Comparison of ENCODE assay signal across 9 cellular contexts in the genomic region with DNA sequence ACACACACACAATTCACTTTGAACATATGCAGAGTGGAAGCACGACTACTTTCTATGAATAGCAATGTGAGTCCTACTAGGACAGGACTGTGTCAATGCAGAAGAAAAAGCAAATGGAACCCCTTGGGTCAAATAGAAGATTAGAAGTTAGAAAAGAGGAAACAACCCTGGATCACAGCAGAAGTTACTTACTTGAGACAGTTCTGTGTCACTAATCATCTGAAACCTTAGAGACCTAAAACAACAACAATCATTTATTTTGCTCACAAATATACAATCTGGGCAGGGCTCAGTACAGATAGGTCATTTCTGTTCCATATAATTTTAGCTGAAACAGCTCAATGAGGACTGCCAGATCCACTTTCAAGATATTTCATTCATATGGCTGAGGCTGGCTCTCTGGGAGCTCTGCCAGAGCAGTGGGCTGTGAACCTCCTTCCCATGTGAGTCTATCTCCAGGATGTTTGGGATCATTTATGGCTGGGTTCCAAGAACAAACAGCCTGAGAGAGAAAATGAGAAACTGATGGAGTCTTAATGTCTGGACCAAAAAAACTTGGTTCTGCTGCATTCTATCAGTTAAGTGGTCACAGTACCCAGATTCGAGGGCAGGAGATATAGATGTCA. TPM values are rescaled to one million over a fixed set of nuclear protein-coding genes. Genes with fewer than 3 reads are reported as not detected.
A peak's percentile ranks its signal among the peaks of the same experiment; 100 is the strongest.
DNase-seq lines count a peak whose midpoint lies in the region; ATAC-seq, FAIRE-seq and TF ChIP-seq lines count a peak whose summit lies in the region.
"Had no signal": no experiment of that assay in that cellular context is flagged by ENCODE, and none has a peak within 500 bp of the region (broad histone marks: within the 10 kb centered on the region; RNA-seq: fewer than 3 reads in every experiment).

No MANE protein-coding gene starts in this region.

- CTCF ChIA-PET in K562 (lab: Yijun Ruan, JAX; ENCODE audit: low intra/inter-chr PET ratio) = interaction anchor here (0.5 kb wide), 1 partner anchor 257 kb away, joined by 3 read pairs; no protein-coding TSS in a partner anchor
- CTCF ChIA-PET in RWPE1 (lab: Yijun Ruan, JAX) = interaction anchor here (0.7 kb wide), 1 partner anchor 123 kb away, joined by 4 read pairs; no protein-coding TSS in a partner anchor

- ATAC-seq in K562 = no peak
- no peak for ATAC-seq in GM19463 (IDR thresholded peaks at IDR 0.05; ENCODE audit: unreplicated experiment)
- no peak for ATAC-seq in GM19328 (IDR thresholded peaks at IDR 0.05; ENCODE audit: unreplicated experiment)

- H3K36me3 ChIP-seq in K562 (ENCODE audit: control insufficient read depth, insufficient read depth, low read length) = no peaks in the 10 kb centered on the region

- no peaks in the 10 kb centered on the region for H3K9me1 ChIP-seq in K562 (ENCODE audit: control insufficient read depth, insufficient read depth, low read length)

- TF ChIP-seq RAD21 in K562 (CRISPR knock-in tag; conservative IDR thresholded peaks at IDR 0.05 in 1 of 2, IDR thresholded peaks at IDR 0.05 in 1 of 2) = no peak

- TF ChIP-seq CTCF in GM12865 (IDR thresholded peaks at IDR 0.05; ENCODE audit: insufficient read depth, low read depth, low read length, missing control alignments) (no peak), K562 (IDR thresholded peaks at IDR 0.05 in 2 of 3, conservative IDR thresholded peaks at IDR 0.05 in 1 of 3; ENCODE audit: insufficient read depth in 2 of 3, low read depth in 1 of 3, low read length in 3 of 3) (no peak), lower leg skin (IDR thresholded peaks at IDR 0.05) (no peak), RWPE1 (conservative IDR thresholded peaks at IDR 0.05; ENCODE audit: low read depth) (no peak)

- H3K27ac ChIP-seq in K562 (ENCODE audit: extremely low read depth, low read depth, low read length) (no peak overlapping the region; the same call in 2 of the 3 replicates), RWPE1 (no peak overlapping the region)

- WGBS in K562 (ENCODE audit: insufficient coverage, low coverage, missing lambda C conversion rate) = 25% methylated on average over 2 of the region's 2 CpGs
- WGBS in lower leg skin, 2 donors = 30 to 48% methylated on average over 2 of the region's 2 CpGs

- H3K4me3 ChIP-seq in GM12865 (ENCODE audit: low read depth, low read length) (no peak overlapping the region), K562 (no peak overlapping the region), lower leg skin (ENCODE audit: low read depth, poor library complexity, severe bottlenecking) (no peak overlapping the region)

- no peak for TF ChIP-seq EP300 in K562 (IDR thresholded peaks at IDR 0.05; ENCODE audit: low read length)

- no peak overlapping the region for H3K4me2 ChIP-seq in K562 (ENCODE audit: insufficient read depth, low read length)

- DNase-seq in GM12865 (ENCODE audit: low read depth) (peak; percentile 27), NCI-H2029 (lab: John Stamatoyannopoulos, UW) (peak; percentile 70), K562 (ENCODE audit: extremely low read depth in 1 of 4, low spot score in 3 of 4) (peak in 1 of 4 experiments; percentile 33), middle frontal gyrus (ENCODE audit: extremely low spot score, low spot score) (peak; percentile 6), lower leg skin (ENCODE audit: low spot score in 2 of 2) (no peak), RWPE1 (ENCODE audit: low spot score) (no peak)
- DNase-seq: hypothalamus had no signal

- H3K4me1 ChIP-seq in K562 (replicated peaks in 1 of 2; ENCODE audit: control insufficient read depth in 2 of 2, insufficient read depth in 2 of 2, low read length in 2 of 2) = peaks cover 0 to 30% of the 10 kb centered on the region in 2 experiments; a peak in 4 of 5 replicates

- POLR2A ChIA-PET in K562 (lab: Yijun Ruan, JAX) = interaction anchor here (0.6 kb wide), 2 partner anchors 316 to 338 kb away, joined by 3 read pairs; no protein-coding TSS in a partner anchor
- POLR2A ChIA-PET in RWPE1 (lab: Yijun Ruan, JAX; ENCODE audit: low non-redundant PET) = no interaction called here

- intact Hi-C loops in K562 (cut with micrococcal nuclease) = loop anchor here (10.0 kb wide), 1 partner anchor 260 kb away; no protein-coding TSS in a partner anchor
- intact Hi-C loops in lower leg skin (cut with DNase I; ENCODE audit: low total_unique reads) = no loop called here

- H3K9me3 ChIP-seq in K562 (replicated peaks; ENCODE audit: control insufficient read depth, insufficient read depth, low read depth, low read length) = peaks cover 8% of the 10 kb centered on the region; the same call in 1 of the 2 replicates

- no peaks in the 10 kb centered on the region for H3K27me3 ChIP-seq in K562 (ENCODE audit: control insufficient read depth in 2 of 2, insufficient read depth in 2 of 2, low read length in 2 of 2)

- no peaks in the 10 kb centered on the region for H4K20me1 ChIP-seq in K562 (replicated peaks; ENCODE audit: control insufficient read depth, insufficient read depth, low read length)

- H3K79me2 ChIP-seq in K562 (ENCODE audit: control insufficient read depth, insufficient read depth, low read length) = no peaks in the 10 kb centered on the region

- H2AFZ ChIP-seq in K562 (ENCODE audit: low read depth, low read length) = peak overlapping the region; percentile 37; the same call in 1 of the 2 replicates

- no peak overlapping the region for H3K9ac ChIP-seq in K562 (ENCODE audit: insufficient read depth in 1 of 2, low read depth in 2 of 2, low read length in 2 of 2)

- in situ Hi-C loops in K562 (cut with MboI) = no loop called here

- TF ChIP-seq POLR2A in K562 (conservative IDR thresholded peaks at IDR 0.05) (no peak), lower leg skin (IDR thresholded peaks at IDR 0.05) (no peak)

- no TSS peak for BruUV-seq in K562 (replicated peaks; lab: Mats Ljungman, UMichigan)

- FAIRE-seq in K562 (lab: Jason Lieb, UNC) = peak; percentile 19

RNA-seq across cellular contexts. Expression of a gene that starts 42.5 kb away (rescaled TPM):
- not detected in 2 replicates for total RNA-seq in K562 (2011; cell fraction: chromatin; rRNA removed; ENCODE audit: low replicate concordance)
- not detected in 2 replicates for total RNA-seq in K562 (2011; cell fraction: nucleolus; rRNA removed)
- total RNA-seq in K562 (2011; cell fraction: nucleoplasm; rRNA removed) = not detected in 2 replicates
- total RNA-seq in K562 (2014; rRNA removed) (not detected in 2 replicates), K562 (2014; rRNA removed; fragmentation: Illumina TruSeq; extraction: Trizol) (not detected in 2 replicates), K562 (2015; rRNA removed; fragmentation: Illumina TruSeq; extraction: Trizol) (not detected in 2 replicates), K562 (2021) (not detected in 2 replicates), lower leg skin (under 1 TPM in 2 of 4 donors, not detected in 2; 0.32 to 0.72 TPM)
- polyA plus RNA-seq in K562 (2011; rRNA removed) (0.05 and 0.29 TPM in 2 replicates), K562 (2014; fragmentation: Illumina TruSeq; extraction: Trizol) (not detected in 2 replicates), K562 (2014; fragmentation: Nextera tagmentation; extraction: Ambion mirVana) (not detected), K562 (2014; rRNA removed) (not detected in 2 replicates)
- 0.66 TPM in 1 of 2 replicates, not detected in the other for polyA plus RNA-seq in K562 (2011; cell fraction: cytosol; rRNA removed)
- polyA plus RNA-seq in K562 (2011; cell fraction: nucleus; rRNA removed) = 0.49 TPM in 1 of 2 replicates, not detected in the other
- 0.13 and 0.58 TPM in 2 replicates for polyA plus RNA-seq in K562 (2012)
- polyA minus RNA-seq in K562 (2011; rRNA and poly(A)+ RNA removed) = not detected in 2 replicates
- polyA minus RNA-seq in K562 (2011; cell fraction: cytosol; rRNA and poly(A)+ RNA removed) = not detected in 2 replicates
- polyA minus RNA-seq in K562 (2011; cell fraction: nucleus; rRNA and poly(A)+ RNA removed) = 0.89 TPM in 1 of 2 replicates, not detected in the other

RNA-seq across cellular contexts. Expression of a gene that starts 44.3 kb away (rescaled TPM):
- total RNA-seq in K562 (2011; cell fraction: chromatin; rRNA removed; ENCODE audit: low replicate concordance) = not detected in 2 replicates
- total RNA-seq in K562 (2011; cell fraction: nucleolus; rRNA removed) = not detected in 2 replicates
- total RNA-seq in K562 (2011; cell fraction: nucleoplasm; rRNA removed) = not detected in 2 replicates
- total RNA-seq in K562 (2014; rRNA removed) = not detected in 2 replicates
- not detected in 2 replicates for total RNA-seq in K562 (2014; rRNA removed; fragmentation: Illumina TruSeq; extraction: Trizol)
- total RNA-seq in K562 (2015; rRNA removed; fragmentation: Illumina TruSeq; extraction: Trizol) = not detected in 2 replicates
- not detected in 2 replicates for total RNA-seq in K562 (2021)
- polyA plus RNA-seq in K562 (2011; rRNA removed) = not detected in 2 replicates
- polyA plus RNA-seq in K562 (2011; cell fraction: cytosol; rRNA removed) = not detected in 2 replicates
- polyA plus RNA-seq in K562 (2011; cell fraction: nucleus; rRNA removed) = not detected in 2 replicates
- polyA plus RNA-seq in K562 (2012) = not detected in 2 replicates
- polyA plus RNA-seq in K562 (2014; fragmentation: Illumina TruSeq; extraction: Trizol) = not detected in 2 replicates
- polyA plus RNA-seq in K562 (2014; fragmentation: Nextera tagmentation; extraction: Ambion mirVana) = not detected
- polyA plus RNA-seq in K562 (2014; rRNA removed) = not detected in 2 replicates
- not detected in 2 replicates for polyA minus RNA-seq in K562 (2011; rRNA and poly(A)+ RNA removed)
- polyA minus RNA-seq in K562 (2011; cell fraction: cytosol; rRNA and poly(A)+ RNA removed) = not detected in 2 replicates
- polyA minus RNA-seq in K562 (2011; cell fraction: nucleus; rRNA and poly(A)+ RNA removed) = not detected in 2 replicates
- total RNA-seq in lower leg skin = not detected

RNA-seq across cellular contexts. Expression of a gene that starts 50.6 kb away (rescaled TPM):
- total RNA-seq in K562 (2011; cell fraction: chromatin; rRNA removed; ENCODE audit: low replicate concordance) = not detected in 2 replicates
- total RNA-seq in K562 (2011; cell fraction: nucleolus; rRNA removed) = not detected in 2 replicates
- total RNA-seq in K562 (2011; cell fraction: nucleoplasm; rRNA removed) = not detected in 2 replicates
- total RNA-seq in K562 (2014; rRNA removed) (not detected in 2 replicates), K562 (2014; rRNA removed; fragmentation: Illumina TruSeq; extraction: Trizol) (not detected in 2 replicates), K562 (2015; rRNA removed; fragmentation: Illumina TruSeq; extraction: Trizol) (not detected in 2 replicates), K562 (2021) (not detected in 2 replicates), lower leg skin (not detected)
- polyA plus RNA-seq in K562 (2011; rRNA removed) (not detected in 2 replicates), K562 (2014; fragmentation: Illumina TruSeq; extraction: Trizol) (not detected in 2 replicates), K562 (2014; fragmentation: Nextera tagmentation; extraction: Ambion mirVana) (not detected), K562 (2014; rRNA removed) (not detected in 2 replicates)
- not detected in 2 replicates for polyA plus RNA-seq in K562 (2011; cell fraction: cytosol; rRNA removed)
- not detected in 2 replicates for polyA plus RNA-seq in K562 (2011; cell fraction: nucleus; rRNA removed)
- not detected in 2 replicates for polyA plus RNA-seq in K562 (2012)
- polyA minus RNA-seq in K562 (2011; rRNA and poly(A)+ RNA removed) = not detected in 2 replicates
- not detected in 2 replicates for polyA minus RNA-seq in K562 (2011; cell fraction: cytosol; rRNA and poly(A)+ RNA removed)
- not detected in 2 replicates for polyA minus RNA-seq in K562 (2011; cell fraction: nucleus; rRNA and poly(A)+ RNA removed)

Comparison
In these comparisons a context has a peak if more than half of its experiments do, and no peak if none do; other contexts are left out.
1. DNase-seq: peak in GM12865 (single experiment), NCI-H2029 (single experiment) and middle frontal gyrus (single experiment); none in lower leg skin (0 of 2) and RWPE1 (single experiment).